8 cellular contexts compared by ENCODE assay signal in genomic region chr1:92485374-92486250, GRCh38. TPM values are rescaled to one million over a fixed set of nuclear protein-coding genes. Genes with fewer than 3 reads are reported as not detected.
A peak's percentile ranks its signal among the peaks of the same experiment; 100 is the strongest.
DNase-seq lines count a peak whose midpoint lies in the region; ATAC-seq and TF ChIP-seq lines count a peak whose summit lies in the region.

No MANE protein-coding gene starts in this region.

- no peaks in the 10 kb centered on the region for H3K4me1 ChIP-seq in Caco-2
- H3K4me1 ChIP-seq in PC-9 (replicated peaks; ENCODE audit: insufficient read depth): peaks cover 18% of the 10 kb centered on the region; the same call in 1 of the 2 replicates
- H3K4me1 ChIP-seq in gastrocnemius medialis: peaks cover 47 to 56% of the 10 kb centered on the region in 2 donors

- H3K4me1 Mint-ChIP-seq in Caco-2 (ENCODE audit: low read depth, unreplicated experiment): no peaks in the 10 kb centered on the region

- H3K27ac ChIP-seq in PC-9 (no peak overlapping the region), gastrocnemius medialis (no peak overlapping the region)

- no peaks in the 10 kb centered on the region for H4K20me1 ChIP-seq in PC-9 (ENCODE audit: insufficient read depth)

- peak; percentile 68 to 79 for DNase-seq in Caco-2
- DNase-seq in PC-9: peak; percentile 45 to 61
- peak; percentile 54 to 79 for DNase-seq in activated T-helper 1 cell treated with anti-CD3 and anti-CD28 coated beads, Interleukin-2, amount 50 U/mL, for 16 hours (ENCODE audit: low read depth in 1 of 2, low spot score in 1 of 2)
- peak; percentile 83 for DNase-seq in cardiac septum (ENCODE audit: low spot score)
- DNase-seq in gastrocnemius medialis: no peak
- no peak for DNase-seq in pons (ENCODE audit: low spot score)

- no peaks in the 10 kb centered on the region for H3K27me3 Mint-ChIP-seq in Caco-2 (ENCODE audit: insufficient read depth, unreplicated experiment)

- POLR2A ChIA-PET in Caco-2 (lab: Charles Lee): interaction anchor here (0.8 kb wide), 1 partner anchor 251 kb away, joined by 3 read pairs; no protein-coding TSS in a partner anchor
- POLR2A ChIA-PET in PC-9 (lab: Charles Lee; ENCODE audit: unreplicated experiment): no interaction called here

- H3K4me2 ChIP-seq in PC-9: peak overlapping the region; percentile 93

- CTCF ChIA-PET in Caco-2 (lab: Charles Lee): interaction anchor here (0.5 to 0.9 kb wide), 2 partner anchors 82 to 175 kb away, joined by 3 to 7 read pairs; no protein-coding TSS in a partner anchor
- CTCF ChIA-PET in PC-9 (lab: Charles Lee): interaction anchor here (0.5 kb wide), 1 partner anchor 476 kb away, joined by 4 read pairs; no protein-coding TSS in a partner anchor

- no peaks in the 10 kb centered on the region for H3K9me3 ChIP-seq in Caco-2
- no peaks in the 10 kb centered on the region for H3K9me3 ChIP-seq in PC-9 (ENCODE audit: insufficient read depth, low read depth)
- no peaks in the 10 kb centered on the region for H3K9me3 ChIP-seq in gastrocnemius medialis

- no peaks in the 10 kb centered on the region for H3K79me2 ChIP-seq in PC-9 (ENCODE audit: low read depth)

- no peak for TF ChIP-seq POLR2A in gastrocnemius medialis (IDR thresholded peaks at IDR 0.05)

- no TSS peak for BruUV-seq in Caco-2 (replicated peaks; lab: Mats Ljungman, UMichigan)
- BruUV-seq in PC-9 (replicated peaks; lab: Mats Ljungman, UMichigan): no TSS peak

- intact Hi-C loops in Caco-2 (cut with micrococcal nuclease; ENCODE audit: unreplicated experiment) (loop anchor here (10.0 kb wide), 2 partner anchors 121 to 171 kb away; no protein-coding TSS in a partner anchor), PC-9 (cut with micrococcal nuclease; ENCODE audit: unreplicated experiment) (no loop called here), cardiac septum (cut with DNase I) (no loop called here), gastrocnemius medialis (cut with DNase I; ENCODE audit: low total_unique reads) (no loop called here)

- no peaks in the 10 kb centered on the region; the same call in 1 of the 2 replicates for H3K36me3 ChIP-seq in Caco-2 (ENCODE audit: control insufficient read depth, insufficient read depth, low read length)
- no peaks in the 10 kb centered on the region for H3K36me3 ChIP-seq in PC-9 (ENCODE audit: low read depth)
- no peaks in the 10 kb centered on the region for H3K36me3 ChIP-seq in gastrocnemius medialis

- peak; percentile 42 for ATAC-seq in GM19438 (IDR thresholded peaks at IDR 0.05; ENCODE audit: low read depth, unreplicated experiment)
- ATAC-seq in HG03521 (IDR thresholded peaks at IDR 0.05; ENCODE audit: unreplicated experiment): peak; percentile 49
- no peak for ATAC-seq in gastrocnemius medialis

- peak overlapping the region; percentile 83 for H2AFZ ChIP-seq in PC-9

- TF ChIP-seq CTCF in Caco-2 (IDR thresholded peaks at IDR 0.05; ENCODE audit: insufficient read depth in 1 of 2, low read depth in 1 of 2, low read length in 1 of 2, severe bottlenecking in 1 of 2, unreplicated experiment in 1 of 2): peak in 1 of 2 experiments; percentile 45
- peak; percentile 69 for TF ChIP-seq CTCF in PC-9 (conservative IDR thresholded peaks at IDR 0.05)
- TF ChIP-seq CTCF in gastrocnemius medialis (IDR thresholded peaks at IDR 0.05 in 4 of 5, conservative IDR thresholded peaks at IDR 0.05 in 1 of 5): peak in 1 of 5 experiments; percentile 26

- no peaks in the 10 kb centered on the region for H3K9me2 ChIP-seq in PC-9 (ENCODE audit: insufficient read depth)

- in situ Hi-C loops in gastrocnemius medialis (cut with MboI; ENCODE audit: low sequenced_read_pairs in 4 of 4): no loop called here

- no peak overlapping the region for H3K27ac Mint-ChIP-seq in Caco-2 (ENCODE audit: unreplicated experiment)

- H3K4me3 Mint-ChIP-seq in Caco-2 (ENCODE audit: unreplicated experiment): peak overlapping the region; percentile 91

- H3K9me3 Mint-ChIP-seq in Caco-2 (ENCODE audit: unreplicated experiment): no peaks in the 10 kb centered on the region

- H3K27me3 ChIP-seq in Caco-2 (replicated peaks; ENCODE audit: control insufficient read depth, insufficient read depth, low read length): no peaks in the 10 kb centered on the region; the same call in 1 of the 2 replicates
- peaks cover 37% of the 10 kb centered on the region; the same call in 1 of the 2 replicates for H3K27me3 ChIP-seq in PC-9 (ENCODE audit: insufficient read depth, low read depth)
- peaks cover 77 to 86% (median 83%) of the 10 kb centered on the region in 3 donors for H3K27me3 ChIP-seq in gastrocnemius medialis

- H3K4me3 ChIP-seq in Caco-2 (ENCODE audit: low read depth, low read length): peak overlapping the region; percentile 50
- H3K4me3 ChIP-seq in PC-9: peak overlapping the region; percentile 78
- peak overlapping the region; percentile 51 to 64 (median 54) for H3K4me3 ChIP-seq in gastrocnemius medialis

- no peaks in the 10 kb centered on the region for H3F3A ChIP-seq in PC-9 (ENCODE audit: insufficient read depth, low read depth)

- no peaks in the 10 kb centered on the region for H3K36me3 Mint-ChIP-seq in Caco-2 (ENCODE audit: insufficient read depth, unreplicated experiment)

RNA-seq across cellular contexts. Expression of gene GFI1, which starts 1.1 kb away (rescaled TPM):
- 0.93 and 1.8 TPM in 2 replicates for total RNA-seq in Caco-2 (2022)
- total RNA-seq in PC-9 (2021): 0.35 and 0.53 TPM in 2 replicates
- total RNA-seq in cardiac septum: 0.19 TPM
- not detected for total RNA-seq in gastrocnemius medialis

Comparison
In these comparisons a context has a peak if more than half of its experiments do, and no peak if none do; other contexts are left out.
1. DNase-seq: peak in Caco-2 (2 of 2), PC-9 (2 of 2), activated T-helper 1 cell treated with anti-CD3 and anti-CD28 coated beads, Interleukin-2, amount 50 U/mL, for 16 hours (2 of 2) and cardiac septum (single experiment); none in gastrocnemius medialis (0 of 2) and pons (single experiment).
2. ATAC-seq: peak in GM19438 (single experiment) and HG03521 (single experiment); none in gastrocnemius medialis (0 of 2).
3. Peak in every context shown above with its lines, with median percentiles within 50 percentile points of each other: H3K4me3 ChIP-seq.